8 cellular contexts compared by ENCODE assay signal in the genomic region with DNA sequence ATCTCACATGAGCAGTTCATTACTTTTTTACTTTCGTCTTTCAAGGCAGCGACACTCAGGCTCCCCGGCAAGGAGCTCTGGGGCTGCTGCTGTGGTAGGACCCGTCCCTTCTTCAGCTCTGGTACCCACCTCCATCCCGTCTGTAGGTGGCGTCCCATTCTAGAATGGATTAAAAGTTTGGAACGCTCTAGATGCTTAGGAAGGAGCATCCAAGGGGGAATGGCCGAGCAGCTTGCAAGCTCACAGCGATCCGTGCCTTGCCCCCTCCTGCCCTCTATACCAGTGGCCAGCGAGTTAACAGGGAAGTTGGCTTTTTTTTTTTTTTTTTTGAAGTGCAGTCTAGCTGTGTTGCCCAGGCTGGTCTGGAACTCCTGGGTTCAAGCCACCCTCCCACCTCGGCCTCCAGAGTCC. TPM values are rescaled to one million over a fixed set of nuclear protein-coding genes. Genes with fewer than 3 reads are reported as not detected.
DNase-seq lines count a peak whose midpoint lies in the region; ATAC-seq and FAIRE-seq lines count a peak whose summit lies in the region.

No MANE protein-coding gene starts in this region.

- no peak for ATAC-seq in HG03565 (IDR thresholded peaks at IDR 0.05; ENCODE audit: unreplicated experiment)
- ATAC-seq in GM19455 (IDR thresholded peaks at IDR 0.05; ENCODE audit: unreplicated experiment): no peak

- no peaks in the 10 kb centered on the region for H3K27me3 ChIP-seq in H7 (ENCODE audit: control insufficient read depth, insufficient read depth, low read length)

- FAIRE-seq in urothelium cell line (lab: Jason Lieb, UNC): peak; percentile 87

- no peaks in the 10 kb centered on the region for H3K36me3 ChIP-seq in H7 (replicated peaks; ENCODE audit: control insufficient read depth, insufficient read depth, low read length)

- no peak overlapping the region for H3K4me3 ChIP-seq in H7 (ENCODE audit: insufficient read depth, low read depth, low read length)

- peak; percentile 52 for DNase-seq in Daoy (ENCODE audit: low read depth)
- DNase-seq in H7: peak; percentile 91
- peak; percentile 51 for DNase-seq in UCSD-AML1 (lab: John Stamatoyannopoulos, UW; ENCODE audit: unreplicated experiment)
- DNase-seq in iPS-NIHi7 (ENCODE audit: extremely low spot score): peak; percentile 79
- DNase-seq in urothelium cell line (ENCODE audit: low spot score): peak; percentile 53
- no peak for DNase-seq in NCI-H1417 (lab: John Stamatoyannopoulos, UW)

RNA-seq across cellular contexts. Expression of a gene that starts 22.8 kb away (rescaled TPM):
- 16.5 and 18.3 TPM in 2 replicates for total RNA-seq in Daoy (2014; rRNA removed; shearing (Covaris generic))
- total RNA-seq in H7 (2014; rRNA removed; shearing (Covaris generic)): 50.2 and 53.5 TPM in 2 replicates

RNA-seq across cellular contexts. Expression of a gene that starts 50.2 kb away (rescaled TPM):
- total RNA-seq in Daoy (2014; rRNA removed; shearing (Covaris generic)): 7.6 and 11.3 TPM in 2 replicates
- 2.1 and 4.0 TPM in 2 replicates for total RNA-seq in H7 (2014; rRNA removed; shearing (Covaris generic))

RNA-seq across cellular contexts. Expression of a gene that starts 53.7 kb away (rescaled TPM):
- 42.6 and 59.9 TPM in 2 replicates for total RNA-seq in Daoy (2014; rRNA removed; shearing (Covaris generic))
- 83.5 and 86.4 TPM in 2 replicates for total RNA-seq in H7 (2014; rRNA removed; shearing (Covaris generic))

Comparison
In these comparisons a context has a peak if more than half of its experiments do, and no peak if none do; other contexts are left out.
1. DNase-seq: peak in Daoy (single experiment), H7 (single experiment), UCSD-AML1 (single experiment), iPS-NIHi7 (single experiment) and urothelium cell line (single experiment); none in NCI-H1417 (0 of 3).